ENCODE assay signal across 7 cellular contexts in genomic region chr17:63552211-63552610, GRCh38. TPM values are rescaled to one million over a fixed set of nuclear protein-coding genes. Genes with fewer than 3 reads are reported as not detected.
DNase-seq lines count a peak whose midpoint lies in the region; ATAC-seq and TF ChIP-seq lines count a peak whose summit lies in the region.

No MANE protein-coding gene starts in this region.

- no peaks in the 10 kb centered on the region for H3F3A ChIP-seq in SU-DHL-6 (ENCODE audit: insufficient read depth)
- peaks cover 4% of the 10 kb centered on the region for H3F3A ChIP-seq in smooth muscle cell (ENCODE audit: low read depth)

- no peak for ATAC-seq in HG03095 (IDR thresholded peaks at IDR 0.05; ENCODE audit: unreplicated experiment)

- no peak overlapping the region for H2AFZ ChIP-seq in SU-DHL-6 (ENCODE audit: low read depth, low read length, severe bottlenecking)
- no peak overlapping the region for H2AFZ ChIP-seq in smooth muscle cell (ENCODE audit: low read depth)

- H3K9me2 ChIP-seq in SU-DHL-6 (replicated peaks; ENCODE audit: insufficient read depth, low read length): no peaks in the 10 kb centered on the region

- no peaks in the 10 kb centered on the region for H3K36me3 ChIP-seq in H7 (replicated peaks; ENCODE audit: control insufficient read depth, insufficient read depth, low read length)
- H3K36me3 ChIP-seq in SU-DHL-6 (ENCODE audit: low read length): 0 out of 2 replicates have a peak, but pooled peaks cover 7% of the 10 kb centered on the region
- no peaks in the 10 kb centered on the region for H3K36me3 ChIP-seq in smooth muscle cell (ENCODE audit: low read depth)

- H4K20me1 ChIP-seq in SU-DHL-6 (ENCODE audit: low read depth, low read length): peaks cover 12% of the 10 kb centered on the region; the same call in 1 of the 2 replicates
- H4K20me1 ChIP-seq in smooth muscle cell (ENCODE audit: low read depth): peaks cover 61% of the 10 kb centered on the region

- H3K27ac ChIP-seq in SU-DHL-6 (ENCODE audit: low read depth, low read length) (no peak overlapping the region), smooth muscle cell (ENCODE audit: low read depth) (peak overlapping the region; percentile 84)

- DNase-seq in H7 (no peak), fibroblast of peridontal ligament (ENCODE audit: extremely low read depth) (peak; percentile 30), smooth muscle cell (lab: John Stamatoyannopoulos, UW; ENCODE audit: unreplicated experiment) (no peak), NCI-H187 treated with DMSO at 0.1 percent for 48 hours (lab: John Stamatoyannopoulos, UW) (no peak), NCI-H1092 treated with DMSO at 0.1 percent for 48 hours (lab: John Stamatoyannopoulos, UW) (no peak)

- H3K4me1 ChIP-seq in smooth muscle cell (ENCODE audit: low read depth): peaks cover 9% of the 10 kb centered on the region

- H3K4me3 ChIP-seq in H7 (ENCODE audit: insufficient read depth, low read depth, low read length) (peak overlapping the region; percentile 21; the same call in 1 of the 2 replicates), SU-DHL-6 (ENCODE audit: insufficient read depth, low read length, poor library complexity, severe bottlenecking) (peak overlapping the region; percentile 83), smooth muscle cell (peak overlapping the region; percentile 69)

- TF ChIP-seq CTCF in SU-DHL-6 (IDR thresholded peaks at IDR 0.05; ENCODE audit: insufficient read depth, low read length, poor library complexity, severe bottlenecking): no peak
- no peak for TF ChIP-seq CTCF in smooth muscle cell (IDR thresholded peaks at IDR 0.05; ENCODE audit: borderline replicate concordance, insufficient read depth, poor library complexity, severe bottlenecking)

- WGBS in smooth muscle cell (ENCODE audit: low lambda C conversion rate): 67% methylated on average over 6 of the region's 6 CpGs

- H3K9me3 ChIP-seq in SU-DHL-6 (ENCODE audit: insufficient read depth, low read length) (no peaks in the 10 kb centered on the region), smooth muscle cell (replicated peaks; ENCODE audit: low read depth) (no peaks in the 10 kb centered on the region)

- H3K9ac ChIP-seq in SU-DHL-6 (ENCODE audit: low read length): peak overlapping the region; percentile 85
- H3K9ac ChIP-seq in smooth muscle cell (ENCODE audit: low read depth): peak overlapping the region; percentile 7

- peaks cover 67% of the 10 kb centered on the region for H3K79me2 ChIP-seq in SU-DHL-6 (ENCODE audit: insufficient read depth, low read length)
- peaks cover 58% of the 10 kb centered on the region for H3K79me2 ChIP-seq in smooth muscle cell (ENCODE audit: low read depth)

- H3K27me3 ChIP-seq in H7 (ENCODE audit: control insufficient read depth, insufficient read depth, low read length) (no peaks in the 10 kb centered on the region), SU-DHL-6 (ENCODE audit: low read length) (no peaks in the 10 kb centered on the region), smooth muscle cell (ENCODE audit: low read depth) (no peaks in the 10 kb centered on the region)

- H3K4me2 ChIP-seq in SU-DHL-6 (ENCODE audit: low read depth, low read length, poor library complexity, severe bottlenecking): peak overlapping the region; percentile 77
- H3K4me2 ChIP-seq in smooth muscle cell: peak overlapping the region; percentile 97

RNA-seq across cellular contexts. Expression of gene DCAF7, which starts 1.9 kb away (rescaled TPM):
- 60.8 and 68.2 TPM in 2 replicates for total RNA-seq in H7 (2014; rRNA removed; shearing (Covaris generic))
- 29.8 and 36.8 TPM in 2 replicates for total RNA-seq in smooth muscle cell
- 48.5 and 50.2 TPM in 2 replicates for polyA plus RNA-seq in smooth muscle cell

RNA-seq across cellular contexts. Expression of gene KCNH6, which starts 29.1 kb away (rescaled TPM):
- 1.5 and 1.6 TPM in 2 replicates for total RNA-seq in H7 (2014; rRNA removed; shearing (Covaris generic))
- not detected in 2 replicates for total RNA-seq in smooth muscle cell
- polyA plus RNA-seq in smooth muscle cell: 0.48 TPM in 1 of 2 replicates, not detected in the other

RNA-seq across cellular contexts. Expression of gene TACO1, which starts 48.5 kb away (rescaled TPM):
- total RNA-seq in H7 (2014; rRNA removed; shearing (Covaris generic)): 20.0 and 22.2 TPM in 2 replicates
- total RNA-seq in smooth muscle cell: 9.6 and 12.7 TPM in 2 replicates
- polyA plus RNA-seq in smooth muscle cell: 25.1 and 32.3 TPM in 2 replicates

Comparison
In these comparisons a context has a peak if more than half of its experiments do, and no peak if none do; other contexts are left out.
1. H3K4me3 ChIP-seq: peak in every context shown above with its lines; median percentile 83 in SU-DHL-6; 69 in smooth muscle cell; 21 in H7.